ENCODE assay signal across 19 cellular contexts in the genomic region with DNA sequence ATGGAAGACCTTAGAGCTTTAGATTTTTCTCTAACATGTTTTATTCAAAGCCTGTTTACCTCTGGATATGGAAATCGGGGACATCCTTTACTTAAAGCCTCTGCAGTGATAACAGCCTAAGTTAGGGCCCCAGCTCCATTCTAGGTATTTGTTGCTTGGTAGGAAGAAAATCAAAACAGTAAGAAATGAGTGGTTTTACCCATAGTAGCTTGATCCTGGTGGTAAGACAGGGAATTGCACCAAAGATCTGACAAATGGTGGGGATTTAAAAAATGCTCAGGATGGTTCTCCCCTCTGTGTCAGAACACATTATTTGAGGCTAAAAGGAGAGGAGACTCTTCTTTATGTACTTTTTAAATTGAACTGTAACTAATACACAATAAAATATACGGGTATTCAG. TPM values are rescaled to one million over a fixed set of nuclear protein-coding genes. Genes with fewer than 3 reads are reported as not detected.
DNase-seq lines count a peak whose midpoint lies in the region; ATAC-seq and TF ChIP-seq lines count a peak whose summit lies in the region.
"Had no signal": no experiment of that assay in that cellular context is flagged by ENCODE, and none has a peak within 500 bp of the region (broad histone marks: within the 10 kb centered on the region; RNA-seq: fewer than 3 reads in every experiment).

No MANE protein-coding gene starts in this region.

- ATAC-seq in HG02759 (IDR thresholded peaks at IDR 0.05; ENCODE audit: unreplicated experiment) (no peak), HG02623 (IDR thresholded peaks at IDR 0.05; ENCODE audit: unreplicated experiment) (no peak)
- ATAC-seq: activated CD4-positive, alpha-beta T cell treated with anti-CD3 and anti-CD28 coated beads for 36 hours; heart right ventricle; left lung; naive thymus-derived CD8-positive, alpha-beta T cell had no signal

- H3K4me3 ChIP-seq in astrocyte of the spinal cord (ENCODE audit: low read depth, low read length), result no peak overlapping the region
- H3K4me3 ChIP-seq: heart right ventricle, left lung, spleen, thoracic aorta had no signal

- H3K27ac Mint-ChIP-seq in HFFc6 (no peak overlapping the region), mesothelial cell of epicardium (no peak overlapping the region)
- H3K27ac Mint-ChIP-seq: activated CD4-positive, alpha-beta T cell treated with anti-CD3 and anti-CD28 coated beads for 36 hours; activated T-cell treated with anti-CD3 and anti-CD28 coated beads, Interleukin-2, amount 50 U/mL, for 24 hours; naive thymus-derived CD8-positive, alpha-beta T cell had no signal

- TF ChIP-seq CTCF in HFFc6 (IDR thresholded peaks at IDR 0.05) (peak; percentile 25), astrocyte of the spinal cord (IDR thresholded peaks at IDR 0.05; ENCODE audit: low read depth, low read length) (peak; percentile 24), mesothelial cell of epicardium (IDR thresholded peaks at IDR 0.05; ENCODE audit: unreplicated experiment) (peak; percentile 60)

- in situ Hi-C loops in astrocyte of the spinal cord (cut with HindIII; ENCODE audit: low sequenced_read_pairs), result no loop called here

- H3K27me3 Mint-ChIP-seq in HFFc6 (ENCODE audit: insufficient read depth) (no peaks in the 10 kb centered on the region), mesothelial cell of epicardium (ENCODE audit: low read depth) (no peaks in the 10 kb centered on the region)
- H3K27me3 Mint-ChIP-seq: activated CD4-positive, alpha-beta T cell treated with anti-CD3 and anti-CD28 coated beads for 36 hours; naive thymus-derived CD8-positive, alpha-beta T cell had no signal

- H3K36me3 Mint-ChIP-seq in HFFc6 (ENCODE audit: low read depth), result no peaks in the 10 kb centered on the region
- H3K36me3 Mint-ChIP-seq in mesothelial cell of epicardium, result no peaks in the 10 kb centered on the region
- H3K36me3 Mint-ChIP-seq: naive thymus-derived CD8-positive, alpha-beta T cell had no signal

- H3K4me3 Mint-ChIP-seq in HFFc6 (no peak overlapping the region), mesothelial cell of epicardium (no peak overlapping the region)
- H3K4me3 Mint-ChIP-seq: activated CD4-positive, alpha-beta T cell treated with anti-CD3 and anti-CD28 coated beads for 36 hours; activated T-cell treated with anti-CD3 and anti-CD28 coated beads, Interleukin-2, amount 50 U/mL, for 24 hours; naive thymus-derived CD8-positive, alpha-beta T cell had no signal

- DNase-seq in ELR (ENCODE audit: low read depth) (peak; percentile 0), HFFc6 (no peak), astrocyte of the spinal cord (ENCODE audit: low read depth, low spot score) (no peak), mesothelial cell of epicardium (ENCODE audit: low spot score in 2 of 2, unreplicated experiment in 2 of 2) (no peak), NCI-H1417 (lab: John Stamatoyannopoulos, UW) (no peak), OCI-M2 (lab: John Stamatoyannopoulos, UW; ENCODE audit: unreplicated experiment) (no peak)
- DNase-seq: activated CD4-positive, alpha-beta T cell treated with anti-CD3 and anti-CD28 coated beads for 36 hours; activated T-cell treated with anti-CD3 and anti-CD28 coated beads, Interleukin-2, amount 50 U/mL, for 24 hours; amygdala; effector memory CD4-positive, alpha-beta T cell; heart right ventricle; left lung; naive thymus-derived CD8-positive, alpha-beta T cell; NCI-H2029 treated with DMSO at 0.1 percent for 48 hours; spleen; T-helper 1 cell had no signal

- H3K4me1 Mint-ChIP-seq in HFFc6 (ENCODE audit: low read depth) (no peaks in the 10 kb centered on the region), mesothelial cell of epicardium (no peaks in the 10 kb centered on the region)
- H3K4me1 Mint-ChIP-seq: naive thymus-derived CD8-positive, alpha-beta T cell had no signal

- H3K9me3 Mint-ChIP-seq in HFFc6 (no peaks in the 10 kb centered on the region; the same call in 1 of the 2 replicates), mesothelial cell of epicardium (peaks cover 34% of the 10 kb centered on the region)
- H3K9me3 Mint-ChIP-seq: activated T-cell treated with anti-CD3 and anti-CD28 coated beads, Interleukin-2, amount 50 U/mL, for 24 hours; naive thymus-derived CD8-positive, alpha-beta T cell had no signal

RNA-seq across cellular contexts. Expression of a gene that starts 52.4 kb away (rescaled TPM):
- total RNA-seq in HFFc6 (2021; fragmentation: NEBNext Ultra II Directional; extraction: Animal tissue kit (Norgen Biotek cat#: 25700)), result not detected
- 5.8 TPM in 3 replicates for total RNA-seq in mesothelial cell of epicardium
